ENCODE assay signal across 1 cellular context in the genomic region with DNA sequence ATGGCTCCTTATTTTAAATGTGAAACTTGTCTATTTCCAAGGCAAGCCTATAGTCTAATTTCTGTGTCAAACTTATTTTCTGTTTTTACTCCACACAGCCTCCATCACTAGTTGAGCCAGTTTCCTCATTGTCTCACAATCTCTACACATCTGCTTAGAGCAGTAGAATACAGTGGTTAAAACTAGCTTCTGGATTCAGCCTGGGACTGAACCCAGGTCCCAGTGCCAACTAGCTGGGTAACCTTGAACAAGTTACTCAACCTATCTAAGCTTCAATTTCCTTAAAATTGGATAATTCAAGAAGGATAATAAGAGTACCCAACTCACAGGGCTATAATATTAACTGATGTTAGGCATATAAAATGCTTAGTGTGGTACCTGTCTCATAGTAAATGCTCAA.
TF ChIP-seq lines count a peak whose summit lies in the region.

No MANE protein-coding gene starts in this region.

TF ChIP-seq in HepG2, 621 proteins besides CTCF, POLR2A, EP300 and RAD21 (continued from another document):
- no peak for TF ChIP-seq ZNF550 (CRISPR knock-in tag; IDR thresholded peaks at IDR 0.05; ENCODE audit: borderline replicate concordance)
- no peak for TF ChIP-seq NFE2L2 (IDR thresholded peaks at IDR 0.05; ENCODE audit: low read length)
- TF ChIP-seq ARID2 (CRISPR knock-in tag; IDR thresholded peaks at IDR 0.05; ENCODE audit: borderline replicate concordance): no peak
- no peak for TF ChIP-seq SRF (IDR thresholded peaks at IDR 0.05; ENCODE audit: low read depth, low read length)
- no peak for TF ChIP-seq FOSL1 (CRISPR knock-in tag; IDR thresholded peaks at IDR 0.05; ENCODE audit: borderline replicate concordance)
- TF ChIP-seq ZNF251 (CRISPR knock-in tag; IDR thresholded peaks at IDR 0.05): no peak
- TF ChIP-seq ZC3H13 (CRISPR knock-in tag; IDR thresholded peaks at IDR 0.05): no peak
- no peak for TF ChIP-seq ZNF678 (CRISPR knock-in tag; IDR thresholded peaks at IDR 0.05)
- TF ChIP-seq REL (CRISPR knock-in tag; conservative IDR thresholded peaks at IDR 0.05): no peak
- TF ChIP-seq, protein P1, sequence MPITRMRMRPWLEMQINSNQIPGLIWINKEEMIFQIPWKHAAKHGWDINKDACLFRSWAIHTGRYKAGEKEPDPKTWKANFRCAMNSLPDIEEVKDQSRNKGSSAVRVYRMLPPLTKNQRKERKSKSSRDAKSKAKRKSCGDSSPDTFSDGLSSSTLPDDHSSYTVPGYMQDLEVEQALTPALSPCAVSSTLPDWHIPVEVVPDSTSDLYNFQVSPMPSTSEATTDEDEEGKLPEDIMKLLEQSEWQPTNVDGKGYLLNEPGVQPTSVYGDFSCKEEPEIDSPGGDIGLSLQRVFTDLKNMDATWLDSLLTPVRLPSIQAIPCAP (CRISPR knock-in tag; IDR thresholded peaks at IDR 0.05; ENCODE audit: low read depth): no peak
